In genomic region chr6:28587746-28588075, GRCh38 we compare ENCODE assay signal across 7 cellular contexts.
DNase-seq lines count a peak whose midpoint lies in the region; ATAC-seq and TF ChIP-seq lines count a peak whose summit lies in the region.

No MANE protein-coding gene starts in this region.

- no peaks in the 10 kb centered on the region for H3K9me3 ChIP-seq in HEK293 (ENCODE audit: control insufficient read depth, insufficient read depth, low read depth, low read length)
- H3K9me3 ChIP-seq in spleen, result peaks cover 0 to 10% (median 0%) of the 10 kb centered on the region in 8 donors

- H3K36me3 ChIP-seq in HEK293 (ENCODE audit: control insufficient read depth in 2 of 2, insufficient read depth in 1 of 2, low read length in 2 of 2) (no peaks in the 10 kb centered on the region; a peak in 1 of 3 replicates), spleen (no peaks in the 10 kb centered on the region)

- WGBS in spleen, 5 donors, result 13 to 20% (median 17%) methylated on average over 8 of the region's 8 CpGs

- H3K4me3 ChIP-seq in HEK293 (ENCODE audit: low read depth, low read length), result peak overlapping the region; percentile 73
- peak overlapping the region in 5 of 8 donors; percentile 11 to 68 (median 50) for H3K4me3 ChIP-seq in spleen

- H3K9me3 Mint-ChIP-seq in WTC11 (no peaks in the 10 kb centered on the region), glutamatergic neuron (ENCODE audit: unreplicated experiment) (peaks cover 20% of the 10 kb centered on the region)

- ATAC-seq in WTC11 (no peak), GM18502 (IDR thresholded peaks at IDR 0.05; ENCODE audit: poor library complexity, unreplicated experiment) (no peak), HG02852 (IDR thresholded peaks at IDR 0.05; ENCODE audit: unreplicated experiment) (no peak)

- intact Hi-C loops in spleen (cut with DNase I; ENCODE audit: low total_unique reads), result no loop called here

- no peak for TF ChIP-seq CTCF in HEK293 (tag by site-specific recombination; IDR thresholded peaks at IDR 0.05)
- TF ChIP-seq CTCF in WTC11 (IDR thresholded peaks at IDR 0.05), result no peak
- TF ChIP-seq CTCF in glutamatergic neuron (IDR thresholded peaks at IDR 0.05; ENCODE audit: partially characterized antibody, unreplicated experiment), result no peak
- no peak for TF ChIP-seq CTCF in spleen (IDR thresholded peaks at IDR 0.05 in 8 of 11, conservative IDR thresholded peaks at IDR 0.05 in 3 of 11)

- peaks cover 41% of the 10 kb centered on the region for H3K4me1 Mint-ChIP-seq in WTC11
- peaks cover 57% of the 10 kb centered on the region for H3K4me1 Mint-ChIP-seq in glutamatergic neuron (ENCODE audit: low read depth, unreplicated experiment)

- H3K4me1 ChIP-seq in HEK293 (ENCODE audit: control insufficient read depth, insufficient read depth, low read length) (peaks cover 9% of the 10 kb centered on the region), spleen (peaks cover 0 to 13% (median 6%) of the 10 kb centered on the region in 6 donors)

- peak overlapping the region; percentile 95 for H3K27ac Mint-ChIP-seq in WTC11
- peak overlapping the region; percentile 93 for H3K27ac Mint-ChIP-seq in glutamatergic neuron (ENCODE audit: unreplicated experiment)

- H3K4me3 Mint-ChIP-seq in WTC11, result peak overlapping the region; percentile 91
- peak overlapping the region; percentile 95 for H3K4me3 Mint-ChIP-seq in glutamatergic neuron (ENCODE audit: unreplicated experiment)

- no peaks in the 10 kb centered on the region for H3K36me3 Mint-ChIP-seq in WTC11
- no peaks in the 10 kb centered on the region for H3K36me3 Mint-ChIP-seq in glutamatergic neuron (ENCODE audit: unreplicated experiment)

- no peak for TF ChIP-seq POLR2A in spleen (IDR thresholded peaks at IDR 0.05)

- CTCF ChIA-PET in HEK293 (lab: Yijun Ruan, JAX), result interaction anchor here (0.5 kb wide), 1 partner anchor 75 kb away, joined by 3 read pairs; no protein-coding TSS in a partner anchor
- CTCF ChIA-PET in WTC11 (lab: Charles Lee), result interaction anchor here (3.2 kb wide), 1 partner anchor 56 kb away, joined by 18 read pairs; no protein-coding TSS in a partner anchor

- DNase-seq in WTC11 (ENCODE audit: low spot score), result no peak
- DNase-seq in glutamatergic neuron, result no peak
- DNase-seq in spleen, result no peak
- DNase-seq in SHP77 treated with DMSO at 0.1 percent for 48 hours (lab: John Stamatoyannopoulos, UW), result no peak

- H3K27ac ChIP-seq in HEK293 (ENCODE audit: extremely low read depth, low read depth, low read length), result peak overlapping the region; percentile 84; the same call in 1 of the 2 replicates
- no peak overlapping the region for H3K27ac ChIP-seq in spleen

- POLR2A ChIA-PET in HEK293 (lab: Yijun Ruan, JAX) (interaction anchor here (0.7 to 3.0 kb wide), 5 partner anchors 10 to 446 kb away, joined by 4 to 16 read pairs (median 8); partner anchors contain the start of gene ZKSCAN8), WTC11 (lab: Charles Lee) (no interaction called here)

- H3K27me3 Mint-ChIP-seq in WTC11 (ENCODE audit: low read depth) (peaks cover 25% of the 10 kb centered on the region), glutamatergic neuron (ENCODE audit: unreplicated experiment) (peaks cover 6% of the 10 kb centered on the region)

- peaks cover 0 to 93% (median 49%) of the 10 kb centered on the region in 7 donors for H3K27me3 ChIP-seq in spleen (replicated peaks in 1 of 7)

TF ChIP-seq in HEK293, 187 proteins besides CTCF, POLR2A, EP300 and RAD21:
- TF ChIP-seq ZSCAN4 (tag by site-specific recombination; IDR thresholded peaks at IDR 0.05) (no peak), ZNF76 (tag by site-specific recombination; IDR thresholded peaks at IDR 0.05; ENCODE audit: borderline replicate concordance, low read depth) (0 out of 2 replicates have a peak, but pooled peaks have one; percentile 7)

TF ChIP-seq in WTC11, 78 proteins besides CTCF, POLR2A, EP300 and RAD21 (continues in another document):
- TF ChIP-seq ATF6 (CRISPR knock-in tag; IDR thresholded peaks at IDR 0.05) (no peak), FOXP1 (CRISPR knock-in tag; IDR thresholded peaks at IDR 0.05; ENCODE audit: borderline replicate concordance) (no peak), GRHL2 (CRISPR knock-in tag; IDR thresholded peaks at IDR 0.05; ENCODE audit: insufficient replicate concordance, severe bottlenecking) (no peak), ZNF317 (CRISPR knock-in tag; IDR thresholded peaks at IDR 0.05; ENCODE audit: borderline replicate concordance, low read depth) (no peak), SMAD3 (CRISPR knock-in tag; IDR thresholded peaks at IDR 0.05; ENCODE audit: borderline replicate concordance) (no peak), NR3C1 (CRISPR knock-in tag; conservative IDR thresholded peaks at IDR 0.05; ENCODE audit: low read depth) (no peak), ZNF423 (CRISPR knock-in tag; IDR thresholded peaks at IDR 0.05) (no peak), ESRRA (CRISPR knock-in tag; IDR thresholded peaks at IDR 0.05; ENCODE audit: borderline replicate concordance) (no peak), CREM (CRISPR knock-in tag; IDR thresholded peaks at IDR 0.05) (no peak), KAT7 (CRISPR knock-in tag; IDR thresholded peaks at IDR 0.05; ENCODE audit: borderline replicate concordance) (no peak), HMGA2 (CRISPR knock-in tag; IDR thresholded peaks at IDR 0.05) (no peak), ZNF512 (CRISPR knock-in tag; IDR thresholded peaks at IDR 0.05; ENCODE audit: borderline replicate concordance) (no peak), GTF2I (CRISPR knock-in tag; conservative IDR thresholded peaks at IDR 0.05) (no peak), JAZF1 (CRISPR knock-in tag; IDR thresholded peaks at IDR 0.05) (no peak), STAT6 (CRISPR knock-in tag; conservative IDR thresholded peaks at IDR 0.05; ENCODE audit: low read depth) (no peak), NFE2L1 (CRISPR knock-in tag; IDR thresholded peaks at IDR 0.05) (no peak)
